ENCODE assay signal across 1 cellular context in the genomic region with DNA sequence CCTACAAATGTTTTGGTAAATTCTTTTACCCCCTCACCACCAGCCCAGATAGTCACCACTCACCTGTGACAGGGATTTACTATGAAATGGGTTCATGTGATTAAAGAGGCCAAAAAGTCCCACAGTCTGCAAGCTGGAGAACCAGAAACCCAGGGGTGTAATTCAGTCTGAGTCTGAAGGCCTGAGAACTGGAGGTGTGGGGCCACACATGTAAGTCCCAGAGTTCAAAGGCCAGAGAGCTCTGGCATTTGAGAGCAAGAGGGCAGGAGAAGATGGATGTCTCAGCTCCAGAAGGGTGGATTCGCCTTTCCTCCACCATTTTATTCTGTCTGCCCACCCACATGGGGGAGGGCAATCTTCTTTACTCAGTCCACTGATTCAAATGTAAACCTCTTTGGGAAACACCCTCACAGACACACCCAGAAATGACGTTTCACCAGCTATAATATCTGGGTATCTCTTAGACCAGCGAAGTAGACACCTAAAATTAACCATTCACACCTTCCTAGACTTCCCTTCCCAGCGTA.
A peak's percentile ranks its signal among the peaks of the same experiment; 100 is the strongest.
TF ChIP-seq lines count a peak whose summit lies in the region.

No MANE protein-coding gene starts in this region.

TF ChIP-seq in K562, 482 proteins besides CTCF, POLR2A, EP300 and RAD21 (continues in another document):
- TF ChIP-seq, protein P1, sequence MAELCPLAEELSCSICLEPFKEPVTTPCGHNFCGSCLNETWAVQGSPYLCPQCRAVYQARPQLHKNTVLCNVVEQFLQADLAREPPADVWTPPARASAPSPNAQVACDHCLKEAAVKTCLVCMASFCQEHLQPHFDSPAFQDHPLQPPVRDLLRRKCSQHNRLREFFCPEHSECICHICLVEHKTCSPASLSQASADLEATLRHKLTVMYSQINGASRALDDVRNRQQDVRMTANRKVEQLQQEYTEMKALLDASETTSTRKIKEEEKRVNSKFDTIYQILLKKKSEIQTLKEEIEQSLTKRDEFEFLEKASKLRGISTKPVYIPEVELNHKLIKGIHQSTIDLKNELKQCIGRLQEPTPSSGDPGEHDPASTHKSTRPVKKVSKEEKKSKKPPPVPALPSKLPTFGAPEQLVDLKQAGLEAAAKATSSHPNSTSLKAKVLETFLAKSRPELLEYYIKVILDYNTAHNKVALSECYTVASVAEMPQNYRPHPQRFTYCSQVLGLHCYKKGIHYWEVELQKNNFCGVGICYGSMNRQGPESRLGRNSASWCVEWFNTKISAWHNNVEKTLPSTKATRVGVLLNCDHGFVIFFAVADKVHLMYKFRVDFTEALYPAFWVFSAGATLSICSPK (IDR thresholded peaks at IDR 0.05; ENCODE audit: borderline replicate concordance), result no peak
- TF ChIP-seq ZNF165 (CRISPR knock-in tag; IDR thresholded peaks at IDR 0.05; ENCODE audit: borderline replicate concordance), result no peak
- TF ChIP-seq POLR2G (IDR thresholded peaks at IDR 0.05; ENCODE audit: low read depth, low read length), result no peak
- no peak for TF ChIP-seq DIDO1 (tag; IDR thresholded peaks at IDR 0.05; ENCODE audit: low read depth)
- TF ChIP-seq POLR3A (IDR thresholded peaks at IDR 0.05; ENCODE audit: borderline replicate concordance, extremely low read depth, insufficient read depth, insufficient read length), result no peak
- no peak for TF ChIP-seq ZBED1 (IDR thresholded peaks at IDR 0.05)
- TF ChIP-seq, protein P2, sequence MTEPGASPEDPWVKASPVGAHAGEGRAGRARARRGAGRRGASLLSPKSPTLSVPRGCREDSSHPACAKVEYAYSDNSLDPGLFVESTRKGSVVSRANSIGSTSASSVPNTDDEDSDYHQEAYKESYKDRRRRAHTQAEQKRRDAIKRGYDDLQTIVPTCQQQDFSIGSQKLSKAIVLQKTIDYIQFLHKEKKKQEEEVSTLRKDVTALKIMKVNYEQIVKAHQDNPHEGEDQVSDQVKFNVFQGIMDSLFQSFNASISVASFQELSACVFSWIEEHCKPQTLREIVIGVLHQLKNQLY (CRISPR knock-in tag; conservative IDR thresholded peaks at IDR 0.05), result peak in 1 of 2 experiments; percentile 12; a peak in 1 of 4 replicates
- TF ChIP-seq TCFL5 (CRISPR knock-in tag; conservative IDR thresholded peaks at IDR 0.05), result no peak
- no peak for TF ChIP-seq RFX5 (IDR thresholded peaks at IDR 0.05; ENCODE audit: low read depth, low read length)
- TF ChIP-seq MTA1 (IDR thresholded peaks at IDR 0.05; ENCODE audit: borderline replicate concordance), result no peak
- no peak for TF ChIP-seq EP400 (IDR thresholded peaks at IDR 0.05)
- TF ChIP-seq, protein P3, sequence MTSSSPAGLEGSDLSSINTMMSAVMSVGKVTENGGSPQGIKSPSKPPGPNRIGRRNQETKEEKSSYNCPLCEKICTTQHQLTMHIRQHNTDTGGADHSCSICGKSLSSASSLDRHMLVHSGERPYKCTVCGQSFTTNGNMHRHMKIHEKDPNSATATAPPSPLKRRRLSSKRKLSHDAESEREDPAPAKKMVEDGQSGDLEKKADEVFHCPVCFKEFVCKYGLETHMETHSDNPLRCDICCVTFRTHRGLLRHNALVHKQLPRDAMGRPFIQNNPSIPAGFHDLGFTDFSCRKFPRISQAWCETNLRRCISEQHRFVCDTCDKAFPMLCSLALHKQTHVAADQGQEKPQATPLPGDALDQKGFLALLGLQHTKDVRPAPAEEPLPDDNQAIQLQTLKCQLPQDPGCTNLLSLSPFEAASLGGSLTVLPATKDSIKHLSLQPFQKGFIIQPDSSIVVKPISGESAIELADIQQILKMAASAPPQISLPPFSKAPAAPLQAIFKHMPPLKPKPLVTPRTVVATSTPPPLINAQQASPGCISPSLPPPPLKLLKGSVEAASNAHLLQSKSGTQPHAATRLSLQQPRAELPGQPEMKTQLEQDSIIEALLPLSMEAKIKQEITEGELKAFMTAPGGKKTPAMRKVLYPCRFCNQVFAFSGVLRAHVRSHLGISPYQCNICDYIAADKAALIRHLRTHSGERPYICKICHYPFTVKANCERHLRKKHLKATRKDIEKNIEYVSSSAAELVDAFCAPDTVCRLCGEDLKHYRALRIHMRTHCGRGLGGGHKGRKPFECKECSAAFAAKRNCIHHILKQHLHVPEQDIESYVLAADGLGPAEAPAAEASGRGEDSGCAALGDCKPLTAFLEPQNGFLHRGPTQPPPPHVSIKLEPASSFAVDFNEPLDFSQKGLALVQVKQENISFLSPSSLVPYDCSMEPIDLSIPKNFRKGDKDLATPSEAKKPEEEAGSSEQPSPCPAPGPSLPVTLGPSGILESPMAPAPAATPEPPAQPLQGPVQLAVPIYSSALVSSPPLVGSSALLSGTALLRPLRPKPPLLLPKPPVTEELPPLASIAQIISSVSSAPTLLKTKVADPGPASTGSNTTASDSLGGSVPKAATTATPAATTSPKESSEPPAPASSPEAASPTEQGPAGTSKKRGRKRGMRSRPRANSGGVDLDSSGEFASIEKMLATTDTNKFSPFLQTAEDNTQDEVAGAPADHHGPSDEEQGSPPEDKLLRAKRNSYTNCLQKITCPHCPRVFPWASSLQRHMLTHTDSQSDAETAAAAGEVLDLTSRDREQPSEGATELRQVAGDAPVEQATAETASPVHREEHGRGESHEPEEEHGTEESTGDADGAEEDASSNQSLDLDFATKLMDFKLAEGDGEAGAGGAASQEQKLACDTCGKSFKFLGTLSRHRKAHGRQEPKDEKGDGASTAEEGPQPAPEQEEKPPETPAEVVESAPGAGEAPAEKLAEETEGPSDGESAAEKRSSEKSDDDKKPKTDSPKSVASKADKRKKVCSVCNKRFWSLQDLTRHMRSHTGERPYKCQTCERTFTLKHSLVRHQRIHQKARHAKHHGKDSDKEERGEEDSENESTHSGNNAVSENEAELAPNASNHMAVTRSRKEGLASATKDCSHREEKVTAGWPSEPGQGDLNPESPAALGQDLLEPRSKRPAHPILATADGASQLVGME (CRISPR knock-in tag; IDR thresholded peaks at IDR 0.05), result no peak
- TF ChIP-seq ZNF143 (CRISPR knock-in tag; IDR thresholded peaks at IDR 0.05), result no peak
- TF ChIP-seq ZNF707 (CRISPR knock-in tag; conservative IDR thresholded peaks at IDR 0.05), result no peak
- TF ChIP-seq, protein P4, sequence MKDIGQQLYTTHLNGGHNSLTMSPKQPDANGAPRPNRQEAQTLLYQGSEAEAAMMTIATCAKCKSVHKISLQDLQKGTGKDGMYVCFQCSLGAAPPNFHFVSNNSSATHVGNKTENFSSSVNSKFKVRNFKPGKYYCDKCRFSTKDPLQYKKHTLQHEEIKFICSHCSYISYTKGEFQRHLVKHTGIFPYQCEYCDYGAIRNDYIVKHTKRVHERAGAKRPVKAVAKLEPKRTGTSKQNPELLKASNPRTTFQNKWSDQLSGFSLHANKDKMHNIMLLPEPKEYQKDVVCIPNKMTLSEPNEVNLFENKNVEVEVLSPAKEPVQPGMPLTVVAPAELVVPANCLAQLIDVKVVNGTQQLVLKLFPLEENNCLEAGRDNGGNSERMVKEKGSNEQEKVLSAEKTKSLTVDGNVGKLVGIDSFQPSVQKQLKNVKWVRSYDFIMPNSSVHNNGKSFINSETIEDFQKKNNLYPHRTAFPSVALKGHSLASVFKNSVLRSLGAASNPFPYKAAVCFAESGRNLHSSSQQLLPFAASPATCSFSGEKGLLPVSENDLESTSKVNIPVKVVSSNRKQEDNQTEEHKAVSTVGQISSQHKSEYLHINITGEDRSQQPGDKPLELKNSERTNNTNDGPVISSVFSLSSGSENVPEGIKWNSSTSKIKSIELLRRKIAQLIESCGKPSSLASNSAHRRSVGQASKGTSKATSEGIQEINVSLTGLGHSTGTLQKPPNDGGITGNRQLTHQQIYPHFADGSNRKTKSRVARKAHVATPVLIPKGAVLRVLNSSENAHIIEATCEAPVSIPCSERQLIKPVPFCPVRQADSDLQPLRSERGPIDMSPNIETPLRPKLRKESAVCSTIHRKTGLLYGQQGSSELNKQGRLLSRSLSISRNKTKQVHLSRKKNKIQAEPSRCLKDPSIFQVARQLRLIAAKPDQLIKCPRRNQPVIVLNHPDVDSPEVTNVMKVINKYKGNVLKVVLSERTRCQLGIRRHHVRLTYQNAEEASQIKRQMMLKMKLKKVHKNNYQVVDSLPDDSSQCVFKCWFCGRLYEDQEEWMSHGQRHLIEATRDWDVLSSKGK (CRISPR knock-in tag; IDR thresholded peaks at IDR 0.05), result no peak
- no peak for TF ChIP-seq ELF1 (tag; IDR thresholded peaks at IDR 0.05)
- TF ChIP-seq ZNF316 (IDR thresholded peaks at IDR 0.05), result no peak
- TF ChIP-seq HEY1 (CRISPR knock-in tag; IDR thresholded peaks at IDR 0.05; ENCODE audit: borderline replicate concordance), result no peak
- TF ChIP-seq HMGN3 (IDR thresholded peaks at IDR 0.05; ENCODE audit: borderline replicate concordance, extremely low read depth, insufficient read length, low read depth, low read length), result no peak
- no peak for TF ChIP-seq ZC3H11A (IDR thresholded peaks at IDR 0.05; ENCODE audit: low read depth, low read length)
- TF ChIP-seq SMARCC2 (IDR thresholded peaks at IDR 0.05; ENCODE audit: low read depth), result no peak
- TF ChIP-seq COPS2 (conservative IDR thresholded peaks at IDR 0.05), result no peak
- TF ChIP-seq, protein P5, sequence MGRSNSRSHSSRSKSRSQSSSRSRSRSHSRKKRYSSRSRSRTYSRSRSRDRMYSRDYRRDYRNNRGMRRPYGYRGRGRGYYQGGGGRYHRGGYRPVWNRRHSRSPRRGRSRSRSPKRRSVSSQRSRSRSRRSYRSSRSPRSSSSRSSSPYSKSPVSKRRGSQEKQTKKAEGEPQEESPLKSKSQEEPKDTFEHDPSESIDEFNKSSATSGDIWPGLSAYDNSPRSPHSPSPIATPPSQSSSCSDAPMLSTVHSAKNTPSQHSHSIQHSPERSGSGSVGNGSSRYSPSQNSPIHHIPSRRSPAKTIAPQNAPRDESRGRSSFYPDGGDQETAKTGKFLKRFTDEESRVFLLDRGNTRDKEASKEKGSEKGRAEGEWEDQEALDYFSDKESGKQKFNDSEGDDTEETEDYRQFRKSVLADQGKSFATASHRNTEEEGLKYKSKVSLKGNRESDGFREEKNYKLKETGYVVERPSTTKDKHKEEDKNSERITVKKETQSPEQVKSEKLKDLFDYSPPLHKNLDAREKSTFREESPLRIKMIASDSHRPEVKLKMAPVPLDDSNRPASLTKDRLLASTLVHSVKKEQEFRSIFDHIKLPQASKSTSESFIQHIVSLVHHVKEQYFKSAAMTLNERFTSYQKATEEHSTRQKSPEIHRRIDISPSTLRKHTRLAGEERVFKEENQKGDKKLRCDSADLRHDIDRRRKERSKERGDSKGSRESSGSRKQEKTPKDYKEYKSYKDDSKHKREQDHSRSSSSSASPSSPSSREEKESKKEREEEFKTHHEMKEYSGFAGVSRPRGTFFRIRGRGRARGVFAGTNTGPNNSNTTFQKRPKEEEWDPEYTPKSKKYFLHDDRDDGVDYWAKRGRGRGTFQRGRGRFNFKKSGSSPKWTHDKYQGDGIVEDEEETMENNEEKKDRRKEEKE (IDR thresholded peaks at IDR 0.05; ENCODE audit: borderline replicate concordance in 1 of 2, control insufficient read depth in 1 of 2, low read depth in 2 of 2, low read length in 1 of 2), result no peak
- no peak for TF ChIP-seq GTF2A2 (tag; IDR thresholded peaks at IDR 0.05)
- no peak for TF ChIP-seq NCOA4 (IDR thresholded peaks at IDR 0.05; ENCODE audit: partially characterized antibody)
- no peak for TF ChIP-seq TCF3 (CRISPR knock-in tag; IDR thresholded peaks at IDR 0.05)
- TF ChIP-seq NR2C1 (IDR thresholded peaks at IDR 0.05), result peak; percentile 36; the same call in 1 of the 2 replicates
- peak; percentile 66 for TF ChIP-seq NR2C1 (tag; IDR thresholded peaks at IDR 0.05)
- TF ChIP-seq GATAD2A (IDR thresholded peaks at IDR 0.05), result no peak
- TF ChIP-seq TGIF2 (CRISPR knock-in tag; IDR thresholded peaks at IDR 0.05), result no peak
- no peak for TF ChIP-seq ZNF668 (CRISPR knock-in tag; IDR thresholded peaks at IDR 0.05)
- no peak for TF ChIP-seq KLF13 (tag; IDR thresholded peaks at IDR 0.05; ENCODE audit: borderline replicate concordance, low read depth)
- TF ChIP-seq ZBTB7A (IDR thresholded peaks at IDR 0.05; ENCODE audit: borderline replicate concordance, control insufficient read depth, low read depth, low read length), result no peak
- TF ChIP-seq, protein P6, sequence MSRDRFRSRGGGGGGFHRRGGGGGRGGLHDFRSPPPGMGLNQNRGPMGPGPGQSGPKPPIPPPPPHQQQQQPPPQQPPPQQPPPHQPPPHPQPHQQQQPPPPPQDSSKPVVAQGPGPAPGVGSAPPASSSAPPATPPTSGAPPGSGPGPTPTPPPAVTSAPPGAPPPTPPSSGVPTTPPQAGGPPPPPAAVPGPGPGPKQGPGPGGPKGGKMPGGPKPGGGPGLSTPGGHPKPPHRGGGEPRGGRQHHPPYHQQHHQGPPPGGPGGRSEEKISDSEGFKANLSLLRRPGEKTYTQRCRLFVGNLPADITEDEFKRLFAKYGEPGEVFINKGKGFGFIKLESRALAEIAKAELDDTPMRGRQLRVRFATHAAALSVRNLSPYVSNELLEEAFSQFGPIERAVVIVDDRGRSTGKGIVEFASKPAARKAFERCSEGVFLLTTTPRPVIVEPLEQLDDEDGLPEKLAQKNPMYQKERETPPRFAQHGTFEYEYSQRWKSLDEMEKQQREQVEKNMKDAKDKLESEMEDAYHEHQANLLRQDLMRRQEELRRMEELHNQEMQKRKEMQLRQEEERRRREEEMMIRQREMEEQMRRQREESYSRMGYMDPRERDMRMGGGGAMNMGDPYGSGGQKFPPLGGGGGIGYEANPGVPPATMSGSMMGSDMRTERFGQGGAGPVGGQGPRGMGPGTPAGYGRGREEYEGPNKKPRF (IDR thresholded peaks at IDR 0.05; ENCODE audit: low read depth, low read length), result no peak
- no peak for TF ChIP-seq SMAD1 (IDR thresholded peaks at IDR 0.05; ENCODE audit: low read depth, low read length, partially characterized antibody)
- TF ChIP-seq ZNF217 (CRISPR knock-in tag; IDR thresholded peaks at IDR 0.05), result no peak
- no peak for TF ChIP-seq CSDE1 (IDR thresholded peaks at IDR 0.05)
- no peak for TF ChIP-seq TCF7 (IDR thresholded peaks at IDR 0.05; ENCODE audit: borderline replicate concordance)
- TF ChIP-seq MTA3 (IDR thresholded peaks at IDR 0.05; ENCODE audit: borderline replicate concordance), result no peak
- TF ChIP-seq, protein P7, sequence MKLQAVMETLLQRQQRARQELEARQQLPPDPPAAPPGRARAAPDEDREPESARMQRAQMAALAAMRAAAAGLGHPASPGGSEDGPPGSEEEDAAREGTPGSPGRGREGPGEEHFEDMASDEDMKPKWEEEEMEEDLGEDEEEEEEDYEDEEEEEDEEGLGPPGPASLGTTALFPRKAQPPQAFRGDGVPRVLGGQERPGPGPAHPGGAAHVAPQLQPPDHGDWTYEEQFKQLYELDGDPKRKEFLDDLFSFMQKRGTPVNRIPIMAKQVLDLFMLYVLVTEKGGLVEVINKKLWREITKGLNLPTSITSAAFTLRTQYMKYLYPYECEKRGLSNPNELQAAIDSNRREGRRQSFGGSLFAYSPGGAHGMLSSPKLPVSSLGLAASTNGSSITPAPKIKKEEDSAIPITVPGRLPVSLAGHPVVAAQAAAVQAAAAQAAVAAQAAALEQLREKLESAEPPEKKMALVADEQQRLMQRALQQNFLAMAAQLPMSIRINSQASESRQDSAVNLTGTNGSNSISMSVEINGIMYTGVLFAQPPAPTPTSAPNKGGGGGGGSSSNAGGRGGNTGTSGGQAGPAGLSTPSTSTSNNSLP (IDR thresholded peaks at IDR 0.05; ENCODE audit: borderline replicate concordance, low read depth, low read length), result no peak
- TF ChIP-seq NR3C1 (CRISPR knock-in tag; IDR thresholded peaks at IDR 0.05), result no peak
- no peak for TF ChIP-seq ZNF224 (CRISPR knock-in tag; IDR thresholded peaks at IDR 0.05)
- TF ChIP-seq ZNF146 (CRISPR knock-in tag; IDR thresholded peaks at IDR 0.05; ENCODE audit: unreplicated experiment), result no peak
- TF ChIP-seq LCOR (CRISPR knock-in tag; IDR thresholded peaks at IDR 0.05), result 0 out of 2 replicates have a peak, but pooled peaks have one; percentile 16
- no peak for TF ChIP-seq DMBX1 (CRISPR knock-in tag; IDR thresholded peaks at IDR 0.05; ENCODE audit: borderline replicate concordance)
- peak; percentile 34; the same call in 1 of the 2 replicates for TF ChIP-seq SMARCA5 (IDR thresholded peaks at IDR 0.05)
- TF ChIP-seq RBM14 (IDR thresholded peaks at IDR 0.05; ENCODE audit: borderline replicate concordance, insufficient read depth, low read depth, low read length), result no peak
- TF ChIP-seq CBFA2T3 (IDR thresholded peaks at IDR 0.05), result peak; percentile 10; the same call in 1 of the 2 replicates
